In the genomic region with DNA sequence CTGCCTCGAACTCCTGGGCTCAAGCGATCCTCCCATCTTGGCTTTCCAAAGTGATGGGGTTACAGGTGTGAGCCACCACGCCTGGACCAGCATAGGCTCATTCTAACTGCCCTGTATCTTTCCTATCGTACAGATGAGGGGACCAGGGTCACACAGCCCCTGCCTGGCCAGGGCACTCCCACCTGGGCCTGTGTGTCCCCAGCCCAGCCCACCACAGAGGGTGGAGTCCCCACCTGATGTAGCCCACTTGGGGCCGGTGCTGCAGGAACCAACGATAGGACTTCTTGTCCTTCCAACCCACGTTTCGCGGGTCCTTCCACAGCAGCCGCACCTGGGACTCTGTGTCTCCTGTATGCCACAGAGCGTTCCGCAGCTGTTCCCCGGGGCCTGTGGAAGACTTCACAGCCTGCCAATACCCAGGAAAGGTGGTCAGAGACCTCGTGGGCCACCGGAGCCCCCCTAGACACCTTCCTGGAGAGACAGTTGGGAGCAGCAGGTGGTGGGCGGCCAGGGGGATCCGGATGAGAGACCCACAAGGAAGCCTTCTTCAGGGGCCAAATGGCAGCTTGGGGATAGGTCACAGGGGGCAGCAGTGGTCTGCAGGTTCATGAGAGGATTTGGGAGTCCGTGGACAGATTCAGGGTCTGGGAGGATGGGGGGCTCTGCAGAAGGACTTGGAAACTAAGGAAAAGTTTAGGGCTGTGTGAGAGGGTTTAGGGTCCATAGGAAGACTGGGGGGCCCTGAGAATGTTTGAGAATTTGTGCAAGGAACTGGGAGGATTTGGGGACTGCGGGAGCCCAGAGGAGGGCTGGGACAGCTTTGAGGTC, we compare ENCODE assay signal across 18 cellular contexts. TPM values are rescaled to one million over a fixed set of nuclear protein-coding genes. Genes with fewer than 3 reads are reported as not detected.
"Had no signal": no experiment of that assay in that cellular context is flagged by ENCODE, and none has a peak within 500 bp of the region (broad histone marks: within the 10 kb centered on the region; RNA-seq: fewer than 3 reads in every experiment).

No MANE protein-coding gene starts in this region.

- H3K4me3 Mint-ChIP-seq: activated CD4-positive, alpha-beta T cell treated with anti-CD3 and anti-CD28 coated beads, Interleukin-2, amount 10 ng/mL, durations not matched to agents 7 days and 5 days; activated CD8-positive, alpha-beta T cell treated with anti-CD3 and anti-CD28 coated beads, Interleukin-2, amount 10 ng/mL, durations not matched to agents 7 days and 5 days; activated naive CD4-positive, alpha-beta T cell treated with anti-CD3 and anti-CD28 coated beads, Interleukin-2, amount 50 U/mL, for 24 hours; activated naive CD8-positive, alpha-beta T cell treated with anti-CD3 and anti-CD28 coated beads, Interleukin-2, amount 10 ng/mL, durations not matched to agents 7 days and 5 days had no signal

- H3K36me3 Mint-ChIP-seq: activated naive CD4-positive, alpha-beta T cell treated with anti-CD3 and anti-CD28 coated beads, Interleukin-2, amount 50 U/mL, for 24 hours had no signal

- H3K36me3 ChIP-seq: ascending aorta, breast epithelium, WERI-Rb-1 had no signal

- H3K27ac ChIP-seq: ascending aorta, breast epithelium, PC-9, RWPE1, WERI-Rb-1 had no signal

- H3K9me3 ChIP-seq: ascending aorta, breast epithelium had no signal

- H2AFZ ChIP-seq: PC-9 had no signal

- H3K4me3 ChIP-seq: ascending aorta, PC-9 had no signal

- DNase-seq: activated CD8-positive, alpha-beta T cell treated with anti-CD3 and anti-CD28 coated beads, Interleukin-2, amount 10 ng/mL, durations not matched to agents 7 days and 5 days; activated T-cell treated with anti-CD3 and anti-CD28 coated beads, Interleukin-2, amount 50 U/mL, for 48 hours; NCI-H1417 treated with DMSO at 0.1 percent for 48 hours; NCI-H2081 treated with DMSO at 0.1 percent for 48 hours; NCI-H510A; WERI-Rb-1 had no signal

- H3K9me3 Mint-ChIP-seq: activated CD4-positive, alpha-beta T cell treated with anti-CD3 and anti-CD28 coated beads, Interleukin-2, amount 10 ng/mL, durations not matched to agents 7 days and 5 days; activated naive CD4-positive, alpha-beta T cell treated with anti-CD3 and anti-CD28 coated beads, Interleukin-2, amount 50 U/mL, for 24 hours; activated naive CD8-positive, alpha-beta T cell treated with anti-CD3 and anti-CD28 coated beads, Interleukin-2, amount 10 ng/mL, durations not matched to agents 7 days and 5 days had no signal

- H3K27ac Mint-ChIP-seq: activated CD4-positive, alpha-beta T cell treated with anti-CD3 and anti-CD28 coated beads, Interleukin-2, amount 10 ng/mL, durations not matched to agents 7 days and 5 days; activated CD8-positive, alpha-beta T cell treated with anti-CD3 and anti-CD28 coated beads, Interleukin-2, amount 10 ng/mL, durations not matched to agents 7 days and 5 days; activated naive CD4-positive, alpha-beta T cell treated with anti-CD3 and anti-CD28 coated beads, Interleukin-2, amount 50 U/mL, for 24 hours; activated naive CD8-positive, alpha-beta T cell treated with anti-CD3 and anti-CD28 coated beads, Interleukin-2, amount 10 ng/mL, durations not matched to agents 7 days and 5 days had no signal

RNA-seq across cellular contexts. Expression of gene COMP, which starts 6.9 kb away (rescaled TPM):
- total RNA-seq: activated CD4-positive, alpha-beta T cell treated with anti-CD3 and anti-CD28 coated beads, Interleukin-2, amount 10 ng/mL, durations not matched to agents 7 days and 5 days; activated CD8-positive, alpha-beta T cell treated with anti-CD3 and anti-CD28 coated beads, Interleukin-2, amount 10 ng/mL, durations not matched to agents 7 days and 5 days; activated naive CD8-positive, alpha-beta T cell treated with anti-CD3 and anti-CD28 coated beads, Interleukin-2, amount 10 ng/mL, durations not matched to agents 7 days and 5 days; cerebellum; MCF 10A; OCI-LY7; PC-9; Right ventricle myocardium superior; T-helper 2 cell treated with Interferon-gamma antibody and Interleukin-4, amounts not matched to agents 100 ng/mL and 5 ng/mL, for 36 hours had no signal
